Comparison of ENCODE assay signal across 21 cellular contexts in the genomic region with DNA sequence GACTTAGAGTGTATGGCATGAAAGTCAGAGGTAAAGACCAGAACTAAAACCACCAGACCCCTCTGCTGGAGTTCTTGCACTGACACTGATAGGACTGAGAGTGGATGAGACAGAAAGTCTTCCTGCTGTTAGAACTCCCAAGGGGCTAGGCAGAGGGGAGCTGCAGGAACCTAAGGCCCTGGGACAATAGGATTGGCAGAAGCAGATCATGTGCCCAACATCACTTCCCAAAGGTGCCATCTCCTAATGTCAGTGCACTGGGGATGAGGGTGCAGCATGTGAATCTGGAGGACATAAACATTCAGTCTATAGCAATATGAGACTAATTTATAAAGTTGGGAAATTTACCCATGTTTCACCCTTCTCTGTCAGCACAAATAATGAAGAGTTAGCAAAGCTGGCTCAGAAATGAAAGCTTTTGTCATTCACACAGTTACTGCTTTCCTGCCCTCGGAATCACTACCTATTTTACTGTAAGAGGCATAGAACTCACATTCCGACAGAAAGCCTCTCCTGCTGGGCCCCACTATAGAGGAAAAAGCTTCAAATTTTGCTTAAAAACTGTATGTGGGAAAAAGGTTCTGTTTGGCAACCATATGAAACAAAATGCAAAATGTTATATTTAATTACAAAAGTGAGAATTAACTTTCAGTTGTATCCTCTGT. TPM values are rescaled to one million over a fixed set of nuclear protein-coding genes. Genes with fewer than 3 reads are reported as not detected.
DNase-seq lines count a peak whose midpoint lies in the region; ATAC-seq, FAIRE-seq and TF ChIP-seq lines count a peak whose summit lies in the region.
"Had no signal": no experiment of that assay in that cellular context is flagged by ENCODE, and none has a peak within 500 bp of the region (broad histone marks: within the 10 kb centered on the region; RNA-seq: fewer than 3 reads in every experiment).

No MANE protein-coding gene starts in this region.

- POLR2A ChIA-PET in Panc1 (lab: Charles Lee) = no interaction called here
- POLR2A ChIA-PET in H1 (lab: Charles Lee; ENCODE audit: partially characterized antibody) = interaction anchor here (1.0 to 1.1 kb wide), 2 partner anchors 17 to 51 kb away, joined by 3 read pairs; no protein-coding TSS in a partner anchor
- POLR2A ChIA-PET in Caco-2 (lab: Charles Lee) = no interaction called here

- no peak for TF ChIP-seq EP300 in H1 (IDR thresholded peaks at IDR 0.05; ENCODE audit: borderline replicate concordance in 1 of 2, low read depth in 2 of 2, low read length in 2 of 2)

- no peaks in the 10 kb centered on the region for H3K36me3 Mint-ChIP-seq in Caco-2 (ENCODE audit: insufficient read depth, unreplicated experiment)
- H3K36me3 Mint-ChIP-seq: CD14-positive monocyte; CD4-positive, alpha-beta memory T cell; IgD-negative memory B cell had no signal

- TF ChIP-seq RAD21 in H1 (IDR thresholded peaks at IDR 0.05 in 1 of 2, conservative IDR thresholded peaks at IDR 0.05 in 1 of 2; ENCODE audit: low read depth in 2 of 2, low read length in 2 of 2) = no peak

- H3K4me2 ChIP-seq in H1 (ENCODE audit: insufficient read depth in 1 of 2, low read depth in 2 of 2, low read length in 2 of 2) = peak overlapping the region; percentile 25 to 35; a peak in 3 of 4 replicates
- H3K4me2 ChIP-seq in smooth muscle cell = peak overlapping the region; percentile 32
- H3K4me2 ChIP-seq: A549 had no signal

- DNase-seq in NCI-H82 (lab: John Stamatoyannopoulos, UW) (peak; percentile 34), NCI-H82 treated with DMSO at 0.1 percent for 48 hours (lab: John Stamatoyannopoulos, UW; ENCODE audit: unreplicated experiment) (no peak), Panc1 (ENCODE audit: low read depth, low spot score) (no peak), H1 (ENCODE audit: low read depth in 1 of 2, low spot score in 2 of 2) (no peak), smooth muscle cell (lab: John Stamatoyannopoulos, UW; ENCODE audit: unreplicated experiment) (no peak), Caco-2 (no peak), D341Med (ENCODE audit: low spot score) (no peak)
- no peak for DNase-seq in activated T-cell treated with anti-CD3 and anti-CD28 coated beads, Interleukin-2, amount 50 U/mL, for 1 hour
- DNase-seq: AML-193; Calu3; CD4-positive, alpha-beta memory T cell; GOT3; KG1 had no signal

- CTCF ChIA-PET in Panc1 (lab: Charles Lee) (interaction anchor here (0.5 to 1.0 kb wide), 3 partner anchors 25 to 975 kb away, joined by 3 read pairs; no protein-coding TSS in a partner anchor), H1 (lab: Charles Lee; ENCODE audit: partially characterized antibody) (interaction anchor here (0.8 to 6.1 kb wide), 13 partner anchors 10 to 153 kb away, joined by 3 to 34 read pairs (median 4); no protein-coding TSS in a partner anchor), Caco-2 (lab: Charles Lee) (no interaction called here)

- no peak overlapping the region for H4K8ac ChIP-seq in H1 (ENCODE audit: extremely low read depth, insufficient read depth, low read length)

- TF ChIP-seq POLR2A in H1 (IDR thresholded peaks at IDR 0.05; ENCODE audit: control extremely low read depth in 1 of 2, low read depth in 2 of 2, low read length in 2 of 2) = no peak

- H3K4ac ChIP-seq in H1 (replicated peaks; ENCODE audit: insufficient read length, low read depth, low read length) = no peak overlapping the region

- no peaks in the 10 kb centered on the region for H3K36me3 ChIP-seq in Panc1 (ENCODE audit: control insufficient read depth, insufficient read depth, low read length)
- H3K36me3 ChIP-seq in H1 (ENCODE audit: control insufficient read depth in 2 of 4, insufficient read depth in 4 of 4, low read length in 3 of 4) = no peaks in the 10 kb centered on the region
- H3K36me3 ChIP-seq in smooth muscle cell (ENCODE audit: low read depth) = no peaks in the 10 kb centered on the region
- H3K36me3 ChIP-seq in Caco-2 (ENCODE audit: control insufficient read depth, insufficient read depth, low read length) = no peaks in the 10 kb centered on the region
- H3K36me3 ChIP-seq: HAP-1 had no signal

- BruUV-seq in Panc1 (replicated peaks; lab: Mats Ljungman, UMichigan) (no TSS peak), Caco-2 (replicated peaks; lab: Mats Ljungman, UMichigan) (no TSS peak)

- H3F3A ChIP-seq in smooth muscle cell (ENCODE audit: low read depth) = no peaks in the 10 kb centered on the region

- no peak overlapping the region for H4K91ac ChIP-seq in H1 (replicated peaks; ENCODE audit: insufficient read length, low read length)

- in situ Hi-C loops in Panc1 (cut with HindIII; ENCODE audit: low pct_unique_long_range_greater_than_20kb, low sequenced_read_pairs) = no loop called here

- H2BK15ac ChIP-seq in H1 (ENCODE audit: low read length) = no peak overlapping the region

- no peak overlapping the region for H3K23ac ChIP-seq in H1 (ENCODE audit: insufficient read length)

- H3K9me3 Mint-ChIP-seq in Caco-2 (ENCODE audit: unreplicated experiment) = no peaks in the 10 kb centered on the region
- H3K9me3 Mint-ChIP-seq: CD14-positive monocyte, IgD-negative memory B cell had no signal

- H4K20me1 ChIP-seq in H1 (replicated peaks in 1 of 2; ENCODE audit: control insufficient read depth in 1 of 2, insufficient read depth in 2 of 2, low read length in 2 of 2) = no peaks in the 10 kb centered on the region
- H4K20me1 ChIP-seq in smooth muscle cell (ENCODE audit: low read depth) = no peaks in the 10 kb centered on the region

- H2AK5ac ChIP-seq in H1 (ENCODE audit: low read depth, low read length) = no peak overlapping the region

- H4K5ac ChIP-seq in H1 (ENCODE audit: insufficient read length, low read depth, low read length) = no peak overlapping the region

- H2BK5ac ChIP-seq in H1 (ENCODE audit: low read depth, low read length) = no peak overlapping the region; the same call in 1 of the 2 replicates

- H2BK20ac ChIP-seq in H1 (ENCODE audit: low read length) = no peak overlapping the region

- peaks cover 5% of the 10 kb centered on the region for H3K27me3 Mint-ChIP-seq in Caco-2 (ENCODE audit: insufficient read depth, unreplicated experiment)

- no peak overlapping the region for H3K4me3 ChIP-seq in Panc1 (ENCODE audit: low read depth in 2 of 2, low read length in 2 of 2)
- no peak overlapping the region for H3K4me3 ChIP-seq in H1 (ENCODE audit: extremely low read depth in 1 of 4, insufficient read depth in 2 of 4, low read depth in 3 of 4, low read length in 4 of 4)
- no peak overlapping the region for H3K4me3 ChIP-seq in smooth muscle cell
- no peak overlapping the region for H3K4me3 ChIP-seq in Caco-2 (ENCODE audit: low read depth, low read length)
- H3K4me3 ChIP-seq: A549, HAP-1 had no signal

- 0 out of 2 replicates have a peak, but pooled peaks have one; percentile 30 for ATAC-seq in Panc1
- ATAC-seq: A549 had no signal

- H2AFZ ChIP-seq in H1 (ENCODE audit: low read length) = peak overlapping the region; percentile 44; the same call in 1 of the 2 replicates
- H2AFZ ChIP-seq in smooth muscle cell (ENCODE audit: low read depth) = no peak overlapping the region

- H3K79me2 ChIP-seq in H1 (ENCODE audit: control insufficient read depth in 1 of 2, insufficient read depth in 2 of 2, low read length in 2 of 2) = no peaks in the 10 kb centered on the region
- no peaks in the 10 kb centered on the region for H3K79me2 ChIP-seq in smooth muscle cell (ENCODE audit: low read depth)

- WGBS in H1 (ENCODE audit: extremely low coverage in 1 of 2, insufficient coverage in 1 of 2, insufficient read length in 1 of 2, insufficient replicate concordance in 2 of 2, low coverage in 1 of 2, low lambda C conversion rate in 2 of 2, missing lambda C conversion rate in 1 of 2), 2 experiments = 14% methylated on average over 2 of the region's 2 CpGs; no CpG with 5 or more reads in 1 of the 2 experiments
- 83% methylated on average over 2 of the region's 2 CpGs for WGBS in smooth muscle cell (ENCODE audit: low lambda C conversion rate)

- no peak overlapping the region for H3K27ac ChIP-seq in Panc1 (ENCODE audit: low read length)
- no peak overlapping the region for H3K27ac ChIP-seq in H1 (ENCODE audit: low read depth, low read length)
- H3K27ac ChIP-seq in smooth muscle cell (ENCODE audit: low read depth) = no peak overlapping the region
- H3K27ac ChIP-seq: 22Rv1, A549, HL-60 had no signal

- H3K56ac ChIP-seq in H1 (replicated peaks; ENCODE audit: insufficient read length, low read depth, low read length) = no peak overlapping the region

- H3K27me3 ChIP-seq in Panc1 (ENCODE audit: control insufficient read depth, insufficient read depth, low read length) (peaks cover 15% of the 10 kb centered on the region), H1 (replicated peaks in 1 of 4; ENCODE audit: control insufficient read depth in 3 of 4, extremely low read depth in 1 of 4, insufficient read depth in 3 of 4, low read length in 3 of 4) (no peaks in the 10 kb centered on the region), smooth muscle cell (ENCODE audit: low read depth) (no peaks in the 10 kb centered on the region), Caco-2 (replicated peaks; ENCODE audit: control insufficient read depth, insufficient read depth, low read length) (no peaks in the 10 kb centered on the region)

- intact Hi-C loops in Panc1 (cut with micrococcal nuclease; ENCODE audit: unreplicated experiment) = no loop called here
- intact Hi-C loops in Caco-2 (cut with micrococcal nuclease; ENCODE audit: unreplicated experiment) = no loop called here

- no peak overlapping the region for H3K9ac ChIP-seq in H1 (replicated peaks in 1 of 4; ENCODE audit: extremely low read depth in 1 of 4, low read depth in 3 of 4, low read length in 3 of 4)
- no peak overlapping the region for H3K9ac ChIP-seq in smooth muscle cell (ENCODE audit: low read depth)

- no peak overlapping the region for H2BK12ac ChIP-seq in H1 (ENCODE audit: low read depth, low read length)

- no peaks in the 10 kb centered on the region for H3K79me1 ChIP-seq in H1 (ENCODE audit: low read depth, low read length)

- H3K14ac ChIP-seq in H1 (ENCODE audit: insufficient read length) = no peak overlapping the region

- H3K4me1 ChIP-seq in Panc1 (ENCODE audit: control insufficient read depth, insufficient read depth, low read length) (no peaks in the 10 kb centered on the region), H1 (replicated peaks in 1 of 4; ENCODE audit: control insufficient read depth in 3 of 4, insufficient read depth in 4 of 4, low read length in 3 of 4) (peaks cover 0 to 14% (median 8%) of the 10 kb centered on the region in 4 experiments; a peak in 5 of 7 replicates), smooth muscle cell (ENCODE audit: low read depth) (peaks cover 9% of the 10 kb centered on the region), Caco-2 (no peaks in the 10 kb centered on the region)
- H3K4me1 ChIP-seq: A549, HAP-1 had no signal

- peak overlapping the region; percentile 79 for H3K18ac ChIP-seq in H1 (ENCODE audit: extremely low read depth, low read length)

- H3K9me3 ChIP-seq in Panc1 (ENCODE audit: control insufficient read depth, insufficient read depth, low read depth, low read length) (no peaks in the 10 kb centered on the region), H1 (ENCODE audit: insufficient read depth in 2 of 2, low read depth in 1 of 2, low read length in 1 of 2) (no peaks in the 10 kb centered on the region), smooth muscle cell (replicated peaks; ENCODE audit: low read depth) (no peaks in the 10 kb centered on the region), Caco-2 (no peaks in the 10 kb centered on the region)
- H3K9me3 ChIP-seq: A549, HAP-1 had no signal

- H3K4me1 Mint-ChIP-seq in Caco-2 (ENCODE audit: low read depth, unreplicated experiment) = no peaks in the 10 kb centered on the region
- H3K4me1 Mint-ChIP-seq: CD14-positive monocyte had no signal

- H3K27ac Mint-ChIP-seq in Caco-2 (ENCODE audit: unreplicated experiment) = no peak overlapping the region
- H3K27ac Mint-ChIP-seq: CD4-positive, alpha-beta memory T cell had no signal

- H3K23me2 ChIP-seq in H1 (ENCODE audit: low read depth, low read length) = no peaks in the 10 kb centered on the region

- TF ChIP-seq CTCF in Panc1 (IDR thresholded peaks at IDR 0.05) (no peak), H1 (IDR thresholded peaks at IDR 0.05; ENCODE audit: control extremely low read depth in 1 of 3, insufficient read depth in 1 of 3, low read depth in 1 of 3, low read length in 3 of 3) (no peak), smooth muscle cell (IDR thresholded peaks at IDR 0.05; ENCODE audit: borderline replicate concordance, insufficient read depth, poor library complexity, severe bottlenecking) (no peak), Caco-2 (IDR thresholded peaks at IDR 0.05; ENCODE audit: insufficient read depth in 1 of 2, low read depth in 1 of 2, low read length in 1 of 2, severe bottlenecking in 1 of 2, unreplicated experiment in 1 of 2) (no peak)

- no peak overlapping the region for H3K4me3 Mint-ChIP-seq in Caco-2 (ENCODE audit: unreplicated experiment)
- H3K4me3 Mint-ChIP-seq: CD14-positive monocyte; CD4-positive, alpha-beta memory T cell; IgD-negative memory B cell had no signal

- no peak overlapping the region for H2BK120ac ChIP-seq in H1 (replicated peaks; ENCODE audit: low read depth, low read length)

- FAIRE-seq in H1 (lab: Jason Lieb, UNC) = no peak
- FAIRE-seq: A549, G401.6, GM12891 had no signal

RNA-seq across cellular contexts. Expression of gene SSX2IP, which starts 49.9 kb away (rescaled TPM):
- total RNA-seq in Panc1 (2021; ENCODE audit: unreplicated experiment) (81.8 TPM), smooth muscle cell (60.9 and 69.7 TPM in 2 replicates), Caco-2 (2022) (12.7 and 15.3 TPM in 2 replicates)
- 24.5 TPM for polyA plus RNA-seq in Panc1 (2012; ENCODE audit: insufficient read length)
- 29.2 and 31.3 TPM in 2 replicates for total RNA-seq in H1 (2021; fragmentation: NEBNext Ultra II Directional; extraction: Animal tissue kit (Norgen Biotek cat#: 25700))
- polyA plus RNA-seq in H1 (2011; rRNA removed) (2.2 and 4.0 TPM in 2 replicates), smooth muscle cell (22.4 and 27.4 TPM in 2 replicates)
- polyA plus RNA-seq in H1 (2011; cell fraction: cytosol; rRNA removed) = 5.1 TPM
- polyA plus RNA-seq in H1 (2011; cell fraction: nucleus; rRNA removed) = 3.8 TPM
- 7.6 to 18.2 TPM (median 9.3 TPM) in 4 replicates for polyA plus RNA-seq in H1 (2012, experiment 1 of 2)
- polyA plus RNA-seq in H1 (2012, experiment 2 of 2) = 0.87 TPM
- polyA plus RNA-seq in H1 (2013, experiment 1 of 2) = 13.3 TPM
- polyA plus RNA-seq in H1 (2013, experiment 2 of 2) = 13.1 TPM
- 8.6 and 11.7 TPM in 2 replicates for polyA minus RNA-seq in H1 (2011; rRNA and poly(A)+ RNA removed)
- polyA minus RNA-seq in H1 (2011; cell fraction: cytosol; rRNA and poly(A)+ RNA removed) = 5.3 TPM
- 37.7 TPM for polyA minus RNA-seq in H1 (2011; cell fraction: nucleus; rRNA and poly(A)+ RNA removed)
